Comparison of ENCODE assay signal across 1 cellular context in genomic region chr10:102676916-102677315, GRCh38.
TF ChIP-seq lines count a peak whose summit lies in the region.

No MANE protein-coding gene starts in this region.

TF ChIP-seq in IMR-90, 13 proteins besides CTCF, POLR2A, EP300 and RAD21 (continued from another document):
- TF ChIP-seq ELK1 (IDR thresholded peaks at IDR 0.05; ENCODE audit: borderline replicate concordance, low read depth, low read length) (no peak), MXI1 (IDR thresholded peaks at IDR 0.05; ENCODE audit: borderline replicate concordance, low read depth, low read length) (no peak), MAZ (IDR thresholded peaks at IDR 0.05; ENCODE audit: borderline replicate concordance, low read depth, low read length) (no peak)
